Comparison of ENCODE assay signal across 8 cellular contexts in genomic region chr12:120469450-120470149, GRCh38. TPM values are rescaled to one million over a fixed set of nuclear protein-coding genes. Genes with fewer than 3 reads are reported as not detected.
DNase-seq lines count a peak whose midpoint lies in the region; ATAC-seq and TF ChIP-seq lines count a peak whose summit lies in the region.

SRSF9 (minus strand) TSS chr12:120469748; CDS start chr12:120469609, 139 bp downstream.

- WGBS in liver: under 1% methylated on average over 88 of the region's 88 CpGs

- H3K4me3 ChIP-seq in liver (ENCODE audit: low read depth in 1 of 3, low read length in 3 of 3): peak within 1 kb of the TSS; percentile 85 to 96 (median 86)

- TF ChIP-seq RAD21 in liver (IDR thresholded peaks at IDR 0.05): peak; percentile 38 to 63

- peak within 1 kb of the TSS; percentile 64 to 72 for H3K9ac ChIP-seq in liver (ENCODE audit: low read depth in 1 of 2, low read length in 2 of 2)

- H3K4me1 ChIP-seq in liver (ENCODE audit: control insufficient read depth in 4 of 4, insufficient read depth in 4 of 4, low read length in 3 of 4): peaks cover 0 to 29% (median 17%) of the 10 kb centered on the region in 4 donors

- TF ChIP-seq CTCF in C4-2B (conservative IDR thresholded peaks at IDR 0.05) (peak; percentile 92), liver (IDR thresholded peaks at IDR 0.05; ENCODE audit: low read depth, low read length, missing input control) (peak; percentile 87)

- H3K27ac ChIP-seq in C4-2B: peak within 1 kb of the TSS; percentile 96
- H3K27ac ChIP-seq in liver (ENCODE audit: low read depth in 1 of 2, low read length in 2 of 2): peak within 1 kb of the TSS; percentile 89 to 92

- DNase-seq in NCI-H748 (lab: John Stamatoyannopoulos, UW; ENCODE audit: unreplicated experiment) (peak; percentile 97), dermis blood vessel endothelial cell (peak; percentile 99)
- peak; percentile 94 to 96 for DNase-seq in activated CD4-positive, alpha-beta T cell treated with anti-CD3 and anti-CD28 coated beads, Interleukin-2, amount 50 U/mL, for 24 hours (ENCODE audit: low read depth in 1 of 2, low spot score in 1 of 2)
- peak; percentile 97 for DNase-seq in stimulated activated CD4-positive, alpha-beta T cell treated with anti-CD3 and anti-CD28 coated beads, Interleukin-4, amount 100 ng/mL, for 24 hours

- no peaks in the 10 kb centered on the region for H3K27me3 ChIP-seq in liver (ENCODE audit: control insufficient read depth in 4 of 4, insufficient read depth in 4 of 4, low read length in 3 of 4)

- peaks cover 0 to 15% (median 11%) of the 10 kb centered on the region in 4 donors for H3K36me3 ChIP-seq in liver (ENCODE audit: control insufficient read depth in 4 of 4, insufficient read depth in 3 of 4, low read depth in 1 of 4, low read length in 3 of 4)

- no peaks in the 10 kb centered on the region for H3K9me3 ChIP-seq in liver (ENCODE audit: control insufficient read depth in 4 of 4, low read length in 3 of 4)

- ATAC-seq in GM19372 (IDR thresholded peaks at IDR 0.05; ENCODE audit: low read depth, unreplicated experiment) (peak; percentile 90), HG03558 (IDR thresholded peaks at IDR 0.05; ENCODE audit: extremely low read depth, unreplicated experiment) (peak; percentile 78)

TF ChIP-seq in liver, 16 proteins besides CTCF, POLR2A, EP300 and RAD21:
- TF ChIP-seq YY1 (IDR thresholded peaks at IDR 0.05) (peak; percentile 83), HNF4A (conservative IDR thresholded peaks at IDR 0.05) (no peak), GABPA (IDR thresholded peaks at IDR 0.05 in 1 of 2, conservative IDR thresholded peaks at IDR 0.05 in 1 of 2) (peak in 1 of 2 donors; percentile 82), RXRA (IDR thresholded peaks at IDR 0.05) (peak; percentile 5 to 43), ZBTB33 (IDR thresholded peaks at IDR 0.05) (no peak), MAX (IDR thresholded peaks at IDR 0.05) (peak; percentile 45)

RNA-seq across cellular contexts. Expression of gene SRSF9, which starts in this region (rescaled TPM):
- total RNA-seq in dermis blood vessel endothelial cell (205 and 208 TPM in 2 replicates), liver (10 to 100 TPM; 45.3 to 83.9 TPM)
- 10 to 100 TPM; 62.6 to 98.5 TPM for polyA plus RNA-seq in liver

Comparison
In these comparisons a context has a peak if more than half of its experiments do, and no peak if none do; other contexts are left out.
1. Peak in every context shown above with its lines: DNase-seq, ATAC-seq, H3K4me3 ChIP-seq and H3K27ac ChIP-seq.